ENCODE assay signal across 8 cellular contexts in genomic region chr4:185265942-185266341, GRCh38. TPM values are rescaled to one million over a fixed set of nuclear protein-coding genes. Genes with fewer than 3 reads are reported as not detected.
DNase-seq lines count a peak whose midpoint lies in the region; ATAC-seq, FAIRE-seq and TF ChIP-seq lines count a peak whose summit lies in the region.

No MANE protein-coding gene starts in this region.

- no peak overlapping the region for H3K9ac ChIP-seq in K562 (ENCODE audit: insufficient read depth in 1 of 2, low read depth in 2 of 2, low read length in 2 of 2)

- H4K20me1 ChIP-seq in K562 (replicated peaks; ENCODE audit: control insufficient read depth, insufficient read depth, low read length) = no peaks in the 10 kb centered on the region

- peak; percentile 85 for DNase-seq in EH (ENCODE audit: low read depth)
- peak; percentile 45 for DNase-seq in HTR-8/SVneo (ENCODE audit: insufficient read length, low spot score)
- no peak for DNase-seq in K562 (ENCODE audit: extremely low read depth in 1 of 4, low spot score in 3 of 4)
- no peak for DNase-seq in stimulated activated CD4-positive, alpha-beta T cell treated with anti-CD3 and anti-CD28 coated beads, Interleukin-2, amount 100 ng/mL, for 24 hours
- no peak for DNase-seq in stimulated activated CD4-positive, alpha-beta T cell treated with anti-CD3 and anti-CD28 coated beads, Interleukin-4, amount 100 ng/mL, for 4 hours
- no peak for DNase-seq in tibial artery
- DNase-seq in NCI-H187 (lab: John Stamatoyannopoulos, UW) = no peak

- CTCF ChIA-PET in K562 (lab: Yijun Ruan, JAX; ENCODE audit: low intra/inter-chr PET ratio) = no interaction called here

- H2AFZ ChIP-seq in K562 (ENCODE audit: low read depth, low read length) = no peak overlapping the region

- in situ Hi-C loops in K562 (cut with MboI) = no loop called here

- TF ChIP-seq POLR2A in K562 (conservative IDR thresholded peaks at IDR 0.05) = no peak

- no peaks in the 10 kb centered on the region; a peak in 1 of 5 replicates for H3K4me1 ChIP-seq in K562 (replicated peaks in 1 of 2; ENCODE audit: control insufficient read depth in 2 of 2, insufficient read depth in 2 of 2, low read length in 2 of 2)
- H3K4me1 ChIP-seq in tibial artery = no peaks in the 10 kb centered on the region

- H3K9me1 ChIP-seq in K562 (ENCODE audit: control insufficient read depth, insufficient read depth, low read length) = no peaks in the 10 kb centered on the region

- peak; percentile 20 for FAIRE-seq in HTR-8/SVneo (lab: Jason Lieb, UNC)
- FAIRE-seq in K562 (lab: Jason Lieb, UNC) = peak; percentile 37

- TF ChIP-seq RAD21 in K562 (CRISPR knock-in tag; conservative IDR thresholded peaks at IDR 0.05 in 1 of 2, IDR thresholded peaks at IDR 0.05 in 1 of 2) = no peak

- H3K36me3 ChIP-seq in K562 (ENCODE audit: control insufficient read depth, insufficient read depth, low read length) (peaks cover 12% of the 10 kb centered on the region; the same call in 1 of the 3 replicates), tibial artery (peaks cover 3 to 22% (median 20%) of the 10 kb centered on the region in 3 donors)

- ATAC-seq in GM21526 (IDR thresholded peaks at IDR 0.05; ENCODE audit: low FRiP score, unreplicated experiment) = peak; percentile 43
- ATAC-seq in K562 = no peak

- H3K9me3 ChIP-seq in K562 (replicated peaks; ENCODE audit: control insufficient read depth, insufficient read depth, low read depth, low read length) (no peaks in the 10 kb centered on the region), tibial artery (no peaks in the 10 kb centered on the region)

- TF ChIP-seq CTCF in K562 (IDR thresholded peaks at IDR 0.05 in 2 of 3, conservative IDR thresholded peaks at IDR 0.05 in 1 of 3; ENCODE audit: insufficient read depth in 2 of 3, low read depth in 1 of 3, low read length in 3 of 3) (no peak), tibial artery (IDR thresholded peaks at IDR 0.05) (no peak)

- H3K4me3 ChIP-seq in K562 (no peak overlapping the region), tibial artery (no peak overlapping the region)

- no TSS peak for BruUV-seq in K562 (replicated peaks; lab: Mats Ljungman, UMichigan)

- no peak overlapping the region for H3K4me2 ChIP-seq in K562 (ENCODE audit: insufficient read depth, low read length)

- 24% methylated on average over 1 of the region's 1 CpG for WGBS in K562 (ENCODE audit: insufficient coverage, low coverage, missing lambda C conversion rate)

- H3K79me2 ChIP-seq in K562 (ENCODE audit: control insufficient read depth, insufficient read depth, low read length) = no peaks in the 10 kb centered on the region

- no peak overlapping the region for H3K27ac ChIP-seq in K562 (ENCODE audit: extremely low read depth, low read depth, low read length)
- H3K27ac ChIP-seq in tibial artery = no peak overlapping the region

- intact Hi-C loops in K562 (cut with micrococcal nuclease) (no loop called here), tibial artery (cut with DNase I; ENCODE audit: low total_unique reads) (no loop called here)

- TF ChIP-seq EP300 in K562 (IDR thresholded peaks at IDR 0.05; ENCODE audit: low read length) = no peak

- POLR2A ChIA-PET in K562 (lab: Yijun Ruan, JAX) = interaction anchor here (0.9 kb wide), 1 partner anchor 18 kb away, joined by 3 read pairs; no protein-coding TSS in a partner anchor

- no peaks in the 10 kb centered on the region for H3K27me3 ChIP-seq in K562 (ENCODE audit: control insufficient read depth in 2 of 2, insufficient read depth in 2 of 2, low read length in 2 of 2)
- no peaks in the 10 kb centered on the region for H3K27me3 ChIP-seq in tibial artery

TF ChIP-seq in K562, 482 proteins besides CTCF, POLR2A, EP300 and RAD21 (continues in another document):
- TF ChIP-seq NFE2 (IDR thresholded peaks at IDR 0.05; ENCODE audit: low read depth) (peak; percentile 28), MAFG (tag; conservative IDR thresholded peaks at IDR 0.05) (peak; percentile 57), SOX6 (IDR thresholded peaks at IDR 0.05) (peak; percentile 70; the same call in 1 of the 2 replicates), PKNOX1 (IDR thresholded peaks at IDR 0.05) (peak; percentile 18; the same call in 1 of the 2 replicates), ZNF316 (IDR thresholded peaks at IDR 0.05) (peak; percentile 46), TCF15 (CRISPR knock-in tag; IDR thresholded peaks at IDR 0.05) (no peak), TEAD4 (IDR thresholded peaks at IDR 0.05; ENCODE audit: low read length) (peak; percentile 61; the same call in 1 of the 2 replicates), TEAD4 (CRISPR knock-in tag; IDR thresholded peaks at IDR 0.05; ENCODE audit: borderline replicate concordance) (no peak), CTBP1 (IDR thresholded peaks at IDR 0.05; ENCODE audit: borderline replicate concordance) (peak; percentile 52; the same call in 1 of the 2 replicates), ZNF436 (CRISPR knock-in tag; IDR thresholded peaks at IDR 0.05) (no peak), HMBOX1 (IDR thresholded peaks at IDR 0.05) (peak; percentile 85), C11orf30 (IDR thresholded peaks at IDR 0.05; ENCODE audit: low read depth) (peak; percentile 59), ARID1B (IDR thresholded peaks at IDR 0.05) (peak; percentile 39; the same call in 1 of the 2 replicates), RCOR1 (IDR thresholded peaks at IDR 0.05; ENCODE audit: borderline replicate concordance in 1 of 2, low read depth in 2 of 2, low read length in 2 of 2) (peak in 1 of 2 experiments; percentile 48; a peak in 1 of 4 replicates), CCAR2 (IDR thresholded peaks at IDR 0.05; ENCODE audit: low read depth, low read length) (no peak), SPI1 (IDR thresholded peaks at IDR 0.05; ENCODE audit: borderline replicate concordance, low read depth, low read length) (peak; percentile 84; the same call in 1 of the 2 replicates)

RNA-seq across cellular contexts. Expression of gene SNX25, which starts 56.5 kb away (rescaled TPM):
- total RNA-seq in K562 (2011; cell fraction: chromatin; rRNA removed; ENCODE audit: low replicate concordance) = 50.4 and 67.3 TPM in 2 replicates
- 12.7 and 16.2 TPM in 2 replicates for total RNA-seq in K562 (2011; cell fraction: nucleolus; rRNA removed)
- 27.6 and 33.9 TPM in 2 replicates for total RNA-seq in K562 (2011; cell fraction: nucleoplasm; rRNA removed)
- total RNA-seq in K562 (2014; rRNA removed) = 9.4 and 10.4 TPM in 2 replicates
- 15.5 and 18.0 TPM in 2 replicates for total RNA-seq in K562 (2014; rRNA removed; fragmentation: Illumina TruSeq; extraction: Trizol)
- 12.7 and 14.4 TPM in 2 replicates for total RNA-seq in K562 (2015; rRNA removed; fragmentation: Illumina TruSeq; extraction: Trizol)
- total RNA-seq in K562 (2021) = 12.6 and 14.4 TPM in 2 replicates
- 21.9 and 23.4 TPM in 2 replicates for polyA plus RNA-seq in K562 (2011; rRNA removed)
- 2.3 and 9.1 TPM in 2 replicates for polyA plus RNA-seq in K562 (2011; cell fraction: cytosol; rRNA removed)
- polyA plus RNA-seq in K562 (2011; cell fraction: nucleus; rRNA removed) = 13.5 and 17.9 TPM in 2 replicates
- polyA plus RNA-seq in K562 (2012) = 6.5 and 10.3 TPM in 2 replicates
- polyA plus RNA-seq in K562 (2014; fragmentation: Illumina TruSeq; extraction: Trizol) = 10.4 and 13.3 TPM in 2 replicates
- 1 to 10 TPM; 2.5 TPM for polyA plus RNA-seq in K562 (2014; fragmentation: Nextera tagmentation; extraction: Ambion mirVana)
- 9.5 and 9.6 TPM in 2 replicates for polyA plus RNA-seq in K562 (2014; rRNA removed)
- polyA minus RNA-seq in K562 (2011; rRNA and poly(A)+ RNA removed) = 57.4 and 75.6 TPM in 2 replicates
- polyA minus RNA-seq in K562 (2011; cell fraction: cytosol; rRNA and poly(A)+ RNA removed) = 14.9 and 15.0 TPM in 2 replicates
- 11.8 and 26.8 TPM in 2 replicates for polyA minus RNA-seq in K562 (2011; cell fraction: nucleus; rRNA and poly(A)+ RNA removed)

Comparison
In these comparisons a context has a peak if more than half of its experiments do, and no peak if none do; other contexts are left out.
1. DNase-seq: peak in EH (single experiment) and HTR-8/SVneo (single experiment); none in K562 (0 of 4), stimulated activated CD4-positive, alpha-beta T cell treated with anti-CD3 and anti-CD28 coated beads, Interleukin-2, amount 100 ng/mL, for 24 hours (0 of 2), stimulated activated CD4-positive, alpha-beta T cell treated with anti-CD3 and anti-CD28 coated beads, Interleukin-4, amount 100 ng/mL, for 4 hours (0 of 2), tibial artery (0 of 2) and NCI-H187 (0 of 2).